Comparison of ENCODE assay signal across 9 cellular contexts in the genomic region with DNA sequence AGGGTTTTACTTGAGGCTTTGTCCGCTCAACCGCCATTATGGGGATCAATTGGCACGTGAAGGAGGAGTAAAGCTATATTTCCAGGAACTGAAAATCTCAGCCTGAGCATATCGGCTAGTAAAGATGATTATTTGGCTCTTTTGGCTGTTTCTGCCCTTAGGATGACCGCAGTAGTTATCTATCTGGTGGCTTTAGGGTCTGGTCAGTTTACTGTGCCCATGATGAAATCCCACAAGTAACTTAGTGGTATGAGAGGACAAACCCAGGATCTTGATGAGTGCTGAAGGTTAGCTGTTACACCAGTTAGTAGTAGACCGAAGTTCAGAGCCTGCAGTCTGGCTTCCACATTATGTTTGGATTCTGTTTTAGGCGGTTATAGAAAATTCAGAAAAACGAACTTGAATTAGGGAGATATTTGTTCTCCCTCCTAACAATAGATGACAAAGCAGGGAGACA. TPM values are rescaled to one million over a fixed set of nuclear protein-coding genes. Genes with fewer than 3 reads are reported as not detected.
A peak's percentile ranks its signal among the peaks of the same experiment; 100 is the strongest.
DNase-seq lines count a peak whose midpoint lies in the region; ATAC-seq, FAIRE-seq and TF ChIP-seq lines count a peak whose summit lies in the region.
"Had no signal": no experiment of that assay in that cellular context is flagged by ENCODE, and none has a peak within 500 bp of the region (broad histone marks: within the 10 kb centered on the region; RNA-seq: fewer than 3 reads in every experiment).

No MANE protein-coding gene starts in this region.

- WGBS in SK-N-SH (ENCODE audit: low lambda C conversion rate), result 5% methylated on average over 8 of the region's 8 CpGs
- WGBS in small intestine, 3 donors, result 0 to 1% (median 0%) methylated on average over 8 of the region's 8 CpGs

- peak overlapping the region; percentile 91 for H3K4me2 ChIP-seq in SK-N-SH

- DNase-seq in SK-N-SH, result no peak
- peak; percentile 14 for DNase-seq in glomerular visceral epithelial cell (ENCODE audit: extremely low spot score)
- peak; percentile 55 for DNase-seq in small intestine
- DNase-seq in sciatic nerve (ENCODE audit: low spot score), result no peak
- no peak for DNase-seq in DMS53 treated with DMSO at 0.1 percent for 48 hours (lab: John Stamatoyannopoulos, UW; ENCODE audit: unreplicated experiment)
- no peak for DNase-seq in NOMO-1 treated with dmso at 0.1 percent for 144 hours (lab: John Stamatoyannopoulos, UW; ENCODE audit: unreplicated experiment)

- intact Hi-C loops in sciatic nerve (cut with DNase I), result no loop called here

- ATAC-seq in SK-N-SH treated with all-trans-retinoic acid at 6 μM for 48 hours (no peak), sciatic nerve (no peak)

- H4K20me1 ChIP-seq in SK-N-SH (ENCODE audit: insufficient read depth), result peaks cover 53% of the 10 kb centered on the region

- H3K4me3 ChIP-seq in SK-N-SH (ENCODE audit: low read depth in 2 of 2, low read length in 1 of 2) (peak overlapping the region; percentile 94 to 99), small intestine (ENCODE audit: low read depth in 1 of 2, low read length in 2 of 2) (peak overlapping the region; percentile 71 to 93)

- H3K9ac ChIP-seq in SK-N-SH, result peak overlapping the region; percentile 99

- peaks cover 28% of the 10 kb centered on the region for H3F3A ChIP-seq in SK-N-SH (replicated peaks; ENCODE audit: insufficient read depth)

- FAIRE-seq in small intestine (lab: Jason Lieb, UNC), result no peak
- FAIRE-seq: colon had no signal

- no peaks in the 10 kb centered on the region for H3K9me2 ChIP-seq in SK-N-SH

- TF ChIP-seq RAD21 in SK-N-SH (IDR thresholded peaks at IDR 0.05; ENCODE audit: low read length), result no peak

- TF ChIP-seq CTCF in SK-N-SH (IDR thresholded peaks at IDR 0.05) (no peak), VCaP (conservative IDR thresholded peaks at IDR 0.05) (no peak)

- no peak overlapping the region for H2AFZ ChIP-seq in SK-N-SH (ENCODE audit: low read depth)

- CTCF ChIA-PET in SK-N-SH (lab: Yijun Ruan, JAX), result interaction anchor here (1.0 to 10.6 kb wide), 5 partner anchors 10 to 128 kb away, joined by 3 to 146 read pairs (median 61); a partner anchor contains a TSS

- POLR2A ChIA-PET in SK-N-SH (lab: Yijun Ruan, JAX), result interaction anchor here (0.6 to 6.1 kb wide), 13 partner anchors 11 to 120 kb away, joined by 4 to 106 read pairs (median 38); a partner anchor contains a TSS

- H3K27ac ChIP-seq in SK-N-SH (ENCODE audit: low read depth in 2 of 2, low read length in 1 of 2) (peak overlapping the region; percentile 98 to 100; a peak in 3 of 4 replicates), VCaP (peak overlapping the region; percentile 100), small intestine (ENCODE audit: low read depth in 1 of 2, low read length in 1 of 2) (peak overlapping the region; percentile 94 to 97)

- H3K27me3 ChIP-seq in SK-N-SH (ENCODE audit: insufficient read depth) (no peaks in the 10 kb centered on the region), small intestine (ENCODE audit: control insufficient read depth in 2 of 2, insufficient read depth in 2 of 2, low read length in 2 of 2) (no peaks in the 10 kb centered on the region)

- TF ChIP-seq EP300 in SK-N-SH (IDR thresholded peaks at IDR 0.05; ENCODE audit: borderline replicate concordance in 1 of 2, low read depth in 1 of 2, low read length in 1 of 2), result no peak

- no peaks in the 10 kb centered on the region for H3K9me3 ChIP-seq in SK-N-SH
- no peaks in the 10 kb centered on the region for H3K9me3 ChIP-seq in small intestine (ENCODE audit: control insufficient read depth, low read depth)

- peaks cover 44 to 48% of the 10 kb centered on the region in 2 experiments for H3K36me3 ChIP-seq in SK-N-SH (replicated peaks in 1 of 2; ENCODE audit: control insufficient read depth in 1 of 2, insufficient read depth in 2 of 2, low read length in 1 of 2)
- peaks cover 15 to 19% of the 10 kb centered on the region in 2 donors for H3K36me3 ChIP-seq in small intestine (ENCODE audit: control insufficient read depth in 2 of 2, insufficient read depth in 2 of 2, low read length in 2 of 2)

- H3K4me1 ChIP-seq in SK-N-SH (ENCODE audit: control insufficient read depth in 1 of 2, insufficient read depth in 2 of 2, low read depth in 1 of 2, low read length in 1 of 2) (peaks cover 29 to 40% of the 10 kb centered on the region in 2 experiments; a peak in 3 of 4 replicates), small intestine (ENCODE audit: control insufficient read depth in 2 of 2, insufficient read depth in 1 of 2, low read depth in 1 of 2, low read length in 1 of 2) (peaks cover 0 to 9% of the 10 kb centered on the region in 2 donors)

- H3K79me2 ChIP-seq in SK-N-SH (ENCODE audit: insufficient read depth), result peaks cover 68% of the 10 kb centered on the region

TF ChIP-seq in SK-N-SH, 30 proteins besides CTCF, POLR2A, EP300 and RAD21:
- TF ChIP-seq, protein P1, sequence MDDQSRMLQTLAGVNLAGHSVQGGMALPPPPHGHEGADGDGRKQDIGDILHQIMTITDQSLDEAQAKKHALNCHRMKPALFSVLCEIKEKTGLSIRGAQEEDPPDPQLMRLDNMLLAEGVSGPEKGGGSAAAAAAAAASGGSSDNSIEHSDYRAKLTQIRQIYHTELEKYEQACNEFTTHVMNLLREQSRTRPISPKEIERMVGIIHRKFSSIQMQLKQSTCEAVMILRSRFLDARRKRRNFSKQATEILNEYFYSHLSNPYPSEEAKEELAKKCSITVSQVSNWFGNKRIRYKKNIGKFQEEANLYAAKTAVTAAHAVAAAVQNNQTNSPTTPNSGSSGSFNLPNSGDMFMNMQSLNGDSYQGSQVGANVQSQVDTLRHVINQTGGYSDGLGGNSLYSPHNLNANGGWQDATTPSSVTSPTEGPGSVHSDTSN (IDR thresholded peaks at IDR 0.05), result no peak
- TF ChIP-seq GABPA (IDR thresholded peaks at IDR 0.05; ENCODE audit: low read depth) (no peak), TAF1 (IDR thresholded peaks at IDR 0.05; ENCODE audit: borderline replicate concordance, low read depth, low read length) (no peak), CHD2 (IDR thresholded peaks at IDR 0.05; ENCODE audit: low read length, partially characterized antibody) (no peak), POLR2AphosphoS5 (IDR thresholded peaks at IDR 0.05; ENCODE audit: low read depth, low read length) (no peak), SMC3 (IDR thresholded peaks at IDR 0.05; ENCODE audit: low read depth, low read length) (no peak), MEF2A (IDR thresholded peaks at IDR 0.05; ENCODE audit: borderline replicate concordance, low read depth) (no peak), GATA2 (CRISPR knock-in tag; IDR thresholded peaks at IDR 0.05) (no peak)

TF ChIP-seq in SK-N-SH treated with all-trans-retinoic acid at 6 μM for 48 hours, 23 proteins besides CTCF, POLR2A, EP300 and RAD21:
- TF ChIP-seq BACH2 (CRISPR knock-in tag; IDR thresholded peaks at IDR 0.05; ENCODE audit: borderline replicate concordance) (no peak), PPARA (CRISPR knock-in tag; IDR thresholded peaks at IDR 0.05; ENCODE audit: borderline replicate concordance) (no peak)

RNA-seq across cellular contexts. Expression of a gene that starts 1.2 kb away (rescaled TPM):
- polyA plus RNA-seq in SK-N-SH (2012; rRNA removed) (187 and 326 TPM in 2 replicates), small intestine (10 to 100 TPM; 81.2 to 100.0 (median 93.3) TPM)
- polyA plus RNA-seq in SK-N-SH (2012; cell fraction: cytosol; rRNA removed), result 139 and 151 TPM in 2 replicates
- polyA plus RNA-seq in SK-N-SH (2012; cell fraction: nucleus; rRNA removed), result 429 and 1,108 TPM in 2 replicates
- 168 TPM for total RNA-seq in sciatic nerve

RNA-seq across cellular contexts. Expression of a gene that starts 21.1 kb away (rescaled TPM):
- polyA plus RNA-seq in SK-N-SH (2012; rRNA removed), result 26.5 and 34.5 TPM in 2 replicates
- polyA plus RNA-seq in SK-N-SH (2012; cell fraction: cytosol; rRNA removed), result 26.0 and 31.5 TPM in 2 replicates
- 32.1 and 32.7 TPM in 2 replicates for polyA plus RNA-seq in SK-N-SH (2012; cell fraction: nucleus; rRNA removed)
- 10 to 100 TPM in 1 of 3 donors, 1 to 10 TPM in 2; 9.2 to 23.5 (median 9.4) TPM for polyA plus RNA-seq in small intestine
- total RNA-seq in sciatic nerve, result 36.6 TPM

RNA-seq across cellular contexts. Expression of a gene that starts 37.2 kb away (rescaled TPM):
- polyA plus RNA-seq in SK-N-SH (2012; rRNA removed) (0.72 and 1.3 TPM in 2 replicates), small intestine (1,000 to 10,000 TPM in 1 of 3 donors, 100 to 1,000 TPM in 2; 286 to 1,108 (median 952) TPM)
- 1.1 and 1.5 TPM in 2 replicates for polyA plus RNA-seq in SK-N-SH (2012; cell fraction: cytosol; rRNA removed)
- polyA plus RNA-seq in SK-N-SH (2012; cell fraction: nucleus; rRNA removed), result 0.52 and 0.87 TPM in 2 replicates
- 31.1 TPM for total RNA-seq in sciatic nerve

RNA-seq across cellular contexts. Expression of a gene that starts 44.1 kb away (rescaled TPM):
- polyA plus RNA-seq in SK-N-SH (2012; rRNA removed), result 9.8 and 12.0 TPM in 2 replicates
- 7.2 and 10.5 TPM in 2 replicates for polyA plus RNA-seq in SK-N-SH (2012; cell fraction: cytosol; rRNA removed)
- 1.8 and 5.7 TPM in 2 replicates for polyA plus RNA-seq in SK-N-SH (2012; cell fraction: nucleus; rRNA removed)
- 100 to 1,000 TPM in 1 of 3 donors, 10 to 100 TPM in 2; 80.1 to 110 (median 92.6) TPM for polyA plus RNA-seq in small intestine
- total RNA-seq in sciatic nerve, result 71.2 TPM

RNA-seq across cellular contexts. Expression of a gene that starts 55.4 kb away (rescaled TPM):
- polyA plus RNA-seq in SK-N-SH (2012; rRNA removed), result 312 and 353 TPM in 2 replicates
- 256 and 277 TPM in 2 replicates for polyA plus RNA-seq in SK-N-SH (2012; cell fraction: cytosol; rRNA removed)
- 222 and 297 TPM in 2 replicates for polyA plus RNA-seq in SK-N-SH (2012; cell fraction: nucleus; rRNA removed)
- polyA plus RNA-seq in small intestine, result 100 to 1,000 TPM; 171 to 234 (median 189) TPM
- 71.2 TPM for total RNA-seq in sciatic nerve

Comparison
In these comparisons a context has a peak if more than half of its experiments do, and no peak if none do; other contexts are left out.
1. DNase-seq: peak in glomerular visceral epithelial cell (single experiment) and small intestine (single experiment); none in SK-N-SH (single experiment), sciatic nerve (single experiment), DMS53 treated with DMSO at 0.1 percent for 48 hours (single experiment) and NOMO-1 treated with dmso at 0.1 percent for 144 hours (single experiment).
2. RNA of a gene that starts 37.2 kb away (polyA plus RNA-seq): 286 to 1,108 TPM in small intestine; 0.52 to 1.5 TPM in SK-N-SH; every median in the first group is over 100 times any median in the second.
3. Peak in every context shown above with its lines, with median percentiles within 50 percentile points of each other: H3K27ac ChIP-seq.